Comparison of ENCODE assay signal across 15 cellular contexts in the genomic region with DNA sequence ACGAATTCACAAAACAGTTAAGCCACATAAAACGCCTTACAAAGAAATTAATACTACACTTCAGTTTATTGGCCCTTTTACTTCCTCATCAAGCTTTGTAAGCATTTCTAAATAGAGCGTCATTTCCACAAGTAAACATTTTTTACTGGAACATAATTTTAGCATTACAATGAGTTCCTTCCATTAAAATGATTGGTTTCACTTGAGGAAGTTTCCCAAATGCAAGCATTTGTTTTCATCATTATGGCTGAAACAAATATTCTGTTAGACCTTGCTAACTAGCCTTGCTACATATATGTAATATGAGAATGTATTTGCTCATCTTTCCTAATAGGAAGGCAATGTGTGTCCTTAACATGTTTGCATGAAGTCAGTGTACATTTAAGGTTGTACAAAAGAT.
DNase-seq lines count a peak whose midpoint lies in the region; ATAC-seq and TF ChIP-seq lines count a peak whose summit lies in the region.
"Had no signal": no experiment of that assay in that cellular context is flagged by ENCODE, and none has a peak within 500 bp of the region (broad histone marks: within the 10 kb centered on the region; RNA-seq: fewer than 3 reads in every experiment).

No MANE protein-coding gene starts in this region.

- 0 out of 3 replicates have a peak overlapping the region, but pooled peaks have one; percentile 1 for H2BK15ac ChIP-seq in IMR-90 (ENCODE audit: low read depth, low read length)

- H4K91ac ChIP-seq in IMR-90 (ENCODE audit: insufficient read depth, low read depth, low read length) = no peak overlapping the region

- H3F3A ChIP-seq in GM23338 (replicated peaks; ENCODE audit: low read depth) = no peaks in the 10 kb centered on the region

- H2BK20ac ChIP-seq in IMR-90 (ENCODE audit: low read depth, low read length) = peak overlapping the region; percentile 29; the same call in 1 of the 2 replicates

- no peaks in the 10 kb centered on the region for H3K79me2 ChIP-seq in GM23338 (replicated peaks; ENCODE audit: insufficient read depth)

- H3K4me3 ChIP-seq in GM23338 (no peak overlapping the region), IMR-90 (ENCODE audit: insufficient read depth, low read depth, low read length) (no peak overlapping the region)
- H3K4me3 ChIP-seq: A549 had no signal

- H2AK5ac ChIP-seq in IMR-90 (ENCODE audit: low read depth, low read length) = no peak overlapping the region

- TF ChIP-seq CTCF in GM23338 (conservative IDR thresholded peaks at IDR 0.05; ENCODE audit: low read depth in 2 of 2) (no peak), IMR-90 (conservative IDR thresholded peaks at IDR 0.05; ENCODE audit: low read depth, low read length) (no peak)

- no peaks in the 10 kb centered on the region for H3K9me2 ChIP-seq in GM23338 (ENCODE audit: insufficient read depth)

- H3K27ac ChIP-seq in GM23338 (ENCODE audit: low read depth) (no peak overlapping the region), IMR-90 (ENCODE audit: insufficient read depth, low read length) (no peak overlapping the region)
- H3K27ac ChIP-seq: A549, C4-2B, HL-60 had no signal

- H4K20me1 ChIP-seq in GM23338 (replicated peaks; ENCODE audit: insufficient read depth) (no peaks in the 10 kb centered on the region), IMR-90 (ENCODE audit: insufficient read depth, low read length) (no peaks in the 10 kb centered on the region)

- H3K4ac ChIP-seq in IMR-90 (ENCODE audit: low read depth, low read length) = no peak overlapping the region

- H4K5ac ChIP-seq in IMR-90 (ENCODE audit: low read depth, low read length) = no peak overlapping the region; the same call in 1 of the 2 replicates

- H3K9me3 ChIP-seq in IMR-90 (ENCODE audit: control insufficient read depth, insufficient read depth, low read length) = no peaks in the 10 kb centered on the region
- H3K9me3 ChIP-seq: A549, BE2C had no signal

- TF ChIP-seq RAD21 in IMR-90 (IDR thresholded peaks at IDR 0.05; ENCODE audit: low read length) = no peak

- peaks cover 0 to 4% of the 10 kb centered on the region in 2 experiments; a peak in 1 of 4 replicates for H3K79me1 ChIP-seq in IMR-90 (ENCODE audit: low read depth in 1 of 2, low read length in 2 of 2)

- H2AFZ ChIP-seq in GM23338 = no peak overlapping the region
- H2AFZ ChIP-seq in IMR-90 (replicated peaks; ENCODE audit: low read length, poor library complexity) = no peak overlapping the region

- H3K9ac ChIP-seq in IMR-90 (ENCODE audit: low read depth, low read length) = no peak overlapping the region

- no peak overlapping the region for H3K14ac ChIP-seq in IMR-90 (replicated peaks; ENCODE audit: low read depth, low read length)

- H3K4me1 Mint-ChIP-seq in GM23338 = peaks cover 5% of the 10 kb centered on the region; the same call in 2 of the 3 replicates

- H3K36me3 Mint-ChIP-seq in GM23338 (ENCODE audit: low read depth) = no peaks in the 10 kb centered on the region
- H3K36me3 Mint-ChIP-seq: CD4-positive, alpha-beta memory T cell had no signal

- dilution Hi-C loops in IMR-90 (cut with HindIII; ENCODE audit: low sequenced_read_pairs, unreplicated experiment) = no loop called here

- H3K27me3 ChIP-seq in GM23338 (ENCODE audit: insufficient read depth) = no peaks in the 10 kb centered on the region
- no peaks in the 10 kb centered on the region for H3K27me3 ChIP-seq in IMR-90 (ENCODE audit: control insufficient read depth, insufficient read depth, low read length)
- H3K27me3 ChIP-seq: BE2C had no signal

- DNase-seq in GM23338 (ENCODE audit: low spot score) (no peak), IMR-90 (peak; percentile 9), fibroblast of gingiva (ENCODE audit: low read depth) (peak; percentile 61), NCI-H1436 (lab: John Stamatoyannopoulos, UW) (no peak), DMS 273 (lab: John Stamatoyannopoulos, UW; ENCODE audit: unreplicated experiment) (no peak)
- DNase-seq: BE2C; CD4-positive, alpha-beta memory T cell; DMS153; DMS79 treated with DMSO at 0.1 percent for 48 hours; GF-D8; HCEC 1CT had no signal

- no TSS peak for BruUV-seq in IMR-90 (replicated peaks; lab: Mats Ljungman, UMichigan)

- H3K4me1 ChIP-seq in GM23338 (ENCODE audit: insufficient read depth) = no peaks in the 10 kb centered on the region
- H3K4me1 ChIP-seq in IMR-90 (ENCODE audit: control insufficient read depth, insufficient read depth, low read length) = no peaks in the 10 kb centered on the region; the same call in 1 of the 2 replicates
- H3K4me1 ChIP-seq: A549, BE2C had no signal

- H3K4me2 ChIP-seq in GM23338 (no peak overlapping the region), IMR-90 (ENCODE audit: low read depth, low read length) (no peak overlapping the region)
- H3K4me2 ChIP-seq: A549 had no signal

- H3K36me3 ChIP-seq in GM23338 (ENCODE audit: insufficient read depth) (no peaks in the 10 kb centered on the region), IMR-90 (ENCODE audit: control insufficient read depth, insufficient read depth, low read length) (no peaks in the 10 kb centered on the region)
- H3K36me3 ChIP-seq: BE2C had no signal

- no peak overlapping the region for H2BK120ac ChIP-seq in IMR-90 (ENCODE audit: low read depth, low read length)

- H3K9me1 ChIP-seq in IMR-90 (ENCODE audit: insufficient read depth, low read length) = no peaks in the 10 kb centered on the region

- ATAC-seq in GM23338 = no peak
- ATAC-seq in IMR-90 (ENCODE audit: low read depth) = no peak
- ATAC-seq in HG02642 (IDR thresholded peaks at IDR 0.05; ENCODE audit: poor library complexity, unreplicated experiment) = no peak
- ATAC-seq: A549 had no signal

- in situ Hi-C loops in IMR-90 (cut with MboI; ENCODE audit: low sequenced_read_pairs) = no loop called here

- H3K56ac ChIP-seq in IMR-90 (ENCODE audit: extremely low read depth, insufficient read depth, low read length) = no peak overlapping the region

- POLR2A ChIA-PET in IMR-90 (lab: Charles Lee; ENCODE audit: unreplicated experiment) = no interaction called here

- no peak overlapping the region for H2AK9ac ChIP-seq in IMR-90 (replicated peaks; ENCODE audit: low read depth, low read length, poor library complexity)

- H3K4me3 Mint-ChIP-seq in GM23338 = no peak overlapping the region
- H3K4me3 Mint-ChIP-seq: CD4-positive, alpha-beta memory T cell had no signal

- no peak for TF ChIP-seq POLR2A in IMR-90 (IDR thresholded peaks at IDR 0.05; ENCODE audit: low read depth, low read length)

- H3K9me3 Mint-ChIP-seq in GM23338 = no peaks in the 10 kb centered on the region
- H3K9me3 Mint-ChIP-seq: CD4-positive, alpha-beta memory T cell had no signal

- H3K27me3 Mint-ChIP-seq in GM23338 (ENCODE audit: insufficient read depth, low read depth, poor library complexity) = peaks cover 3% of the 10 kb centered on the region

- H3K23ac ChIP-seq in IMR-90 (ENCODE audit: low read depth, low read length) = no peak overlapping the region

- CTCF ChIA-PET in IMR-90 (lab: Yijun Ruan, JAX) = no interaction called here

- no peak overlapping the region; a peak in 1 of 4 replicates for H4K8ac ChIP-seq in IMR-90 (ENCODE audit: low read depth in 2 of 2, low read length in 2 of 2)

- peak overlapping the region; percentile 43 for H2BK5ac ChIP-seq in IMR-90 (ENCODE audit: low read depth, low read length, poor library complexity, severe bottlenecking)

- intact Hi-C loops in IMR-90 (cut with micrococcal nuclease) = loop anchor here (10.0 kb wide), 1 partner anchor 504 kb away; no protein-coding TSS in a partner anchor

- peak overlapping the region; percentile 36 for H3K27ac Mint-ChIP-seq in GM23338
- H3K27ac Mint-ChIP-seq: CD4-positive, alpha-beta memory T cell had no signal

- H3K18ac ChIP-seq in IMR-90 (ENCODE audit: low read depth, low read length) = peak overlapping the region; percentile 63; the same call in 1 of the 2 replicates

- no CpG with 5 or more reads among the region's 3 CpGs for WGBS in IMR-90 (ENCODE audit: extremely low coverage in 2 of 2, insufficient read length in 1 of 2), 2 experiments

TF ChIP-seq in IMR-90, 13 proteins besides CTCF, POLR2A, EP300 and RAD21:
- TF ChIP-seq CHD1 (IDR thresholded peaks at IDR 0.05; ENCODE audit: low read depth, low read length) (no peak), MXI1 (IDR thresholded peaks at IDR 0.05; ENCODE audit: borderline replicate concordance, low read depth, low read length) (no peak), MAZ (IDR thresholded peaks at IDR 0.05; ENCODE audit: borderline replicate concordance, low read depth, low read length) (no peak), RCOR1 (IDR thresholded peaks at IDR 0.05; ENCODE audit: insufficient replicate concordance, low read length) (no peak), NFE2L2 (IDR thresholded peaks at IDR 0.05; ENCODE audit: low read depth, low read length) (no peak), BHLHE40 (IDR thresholded peaks at IDR 0.05; ENCODE audit: low read depth, low read length) (no peak), FOS (IDR thresholded peaks at IDR 0.05; ENCODE audit: low read depth, low read length) (no peak), MAFK (IDR thresholded peaks at IDR 0.05; ENCODE audit: low read depth, low read length) (no peak), RFX5 (IDR thresholded peaks at IDR 0.05; ENCODE audit: low read depth, low read length) (no peak)
- TF ChIP-seq, protein P1, sequence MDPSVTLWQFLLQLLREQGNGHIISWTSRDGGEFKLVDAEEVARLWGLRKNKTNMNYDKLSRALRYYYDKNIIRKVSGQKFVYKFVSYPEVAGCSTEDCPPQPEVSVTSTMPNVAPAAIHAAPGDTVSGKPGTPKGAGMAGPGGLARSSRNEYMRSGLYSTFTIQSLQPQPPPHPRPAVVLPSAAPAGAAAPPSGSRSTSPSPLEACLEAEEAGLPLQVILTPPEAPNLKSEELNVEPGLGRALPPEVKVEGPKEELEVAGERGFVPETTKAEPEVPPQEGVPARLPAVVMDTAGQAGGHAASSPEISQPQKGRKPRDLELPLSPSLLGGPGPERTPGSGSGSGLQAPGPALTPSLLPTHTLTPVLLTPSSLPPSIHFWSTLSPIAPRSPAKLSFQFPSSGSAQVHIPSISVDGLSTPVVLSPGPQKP (IDR thresholded peaks at IDR 0.05; ENCODE audit: borderline replicate concordance, low read depth, low read length) = no peak
- TF ChIP-seq, protein P2, sequence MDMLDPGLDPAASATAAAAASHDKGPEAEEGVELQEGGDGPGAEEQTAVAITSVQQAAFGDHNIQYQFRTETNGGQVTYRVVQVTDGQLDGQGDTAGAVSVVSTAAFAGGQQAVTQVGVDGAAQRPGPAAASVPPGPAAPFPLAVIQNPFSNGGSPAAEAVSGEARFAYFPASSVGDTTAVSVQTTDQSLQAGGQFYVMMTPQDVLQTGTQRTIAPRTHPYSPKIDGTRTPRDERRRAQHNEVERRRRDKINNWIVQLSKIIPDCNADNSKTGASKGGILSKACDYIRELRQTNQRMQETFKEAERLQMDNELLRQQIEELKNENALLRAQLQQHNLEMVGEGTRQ (IDR thresholded peaks at IDR 0.05; ENCODE audit: low read depth, low read length) = no peak

Comparison
In these comparisons a context has a peak if more than half of its experiments do, and no peak if none do; other contexts are left out.
1. DNase-seq: peak in IMR-90 (single experiment) and fibroblast of gingiva (single experiment); none in GM23338 (single experiment), NCI-H1436 (single experiment) and DMS 273 (single experiment).